In genomic region chr20:19524691-19525090, GRCh38 we compare ENCODE assay signal across 17 cellular contexts.
A peak's percentile ranks its signal among the peaks of the same experiment; 100 is the strongest.
DNase-seq lines count a peak whose midpoint lies in the region; ATAC-seq and TF ChIP-seq lines count a peak whose summit lies in the region.
"Had no signal": no experiment of that assay in that cellular context is flagged by ENCODE, and none has a peak within 500 bp of the region (broad histone marks: within the 10 kb centered on the region; RNA-seq: fewer than 3 reads in every experiment).

No MANE protein-coding gene starts in this region.

- H3K36me3 ChIP-seq in brain microvascular endothelial cell (replicated peaks), result no peaks in the 10 kb centered on the region
- H3K36me3 ChIP-seq: BE2C, BLaER1 had no signal

- ATAC-seq in HG02642 (IDR thresholded peaks at IDR 0.05; ENCODE audit: poor library complexity, unreplicated experiment), result no peak
- ATAC-seq: CD8-positive, alpha-beta T cell had no signal

- TF ChIP-seq CTCF in C4-2B (conservative IDR thresholded peaks at IDR 0.05), result no peak
- TF ChIP-seq CTCF in LNCaP clone FGC (IDR thresholded peaks at IDR 0.05; ENCODE audit: control insufficient read depth, extremely low read depth, insufficient read depth), result no peak
- no peak for TF ChIP-seq CTCF in brain microvascular endothelial cell (IDR thresholded peaks at IDR 0.05; ENCODE audit: low read depth, low read length, missing control alignments)

- H3K27ac ChIP-seq in C4-2B (peak overlapping the region; percentile 83), brain microvascular endothelial cell (no peak overlapping the region)
- H3K27ac ChIP-seq: BLaER1 had no signal

- DNase-seq in NCI-H2029 treated with DMSO at 0.1 percent for 48 hours (lab: John Stamatoyannopoulos, UW), result peak; percentile 10
- DNase-seq in NCI-H2029 (lab: John Stamatoyannopoulos, UW), result no peak
- peak; percentile 94 for DNase-seq in LNCaP clone FGC (ENCODE audit: low read depth)
- no peak for DNase-seq in brain microvascular endothelial cell
- DNase-seq: 8988T; ACHN; BE2C; C1 segment of cervical spinal cord; Caco-2; Calu3; CD4-positive, alpha-beta T cell; CD8-positive, alpha-beta T cell; DMS79 treated with DMSO at 0.1 percent for 48 hours; GF-D8 had no signal

- H3K27me3 ChIP-seq in brain microvascular endothelial cell (replicated peaks), result no peaks in the 10 kb centered on the region
- H3K27me3 ChIP-seq: BE2C, BLaER1 had no signal

- H3K4me3 ChIP-seq in LNCaP clone FGC (ENCODE audit: low read depth, low read length), result no peak overlapping the region
- H3K4me3 ChIP-seq in brain microvascular endothelial cell (ENCODE audit: low read depth, low read length), result no peak overlapping the region
- H3K4me3 ChIP-seq: BLaER1 had no signal

- in situ Hi-C loops in brain microvascular endothelial cell (cut with HindIII; ENCODE audit: low pct_ligation_motif_present, low sequenced_read_pairs), result no loop called here

Comparison
In these comparisons a context has a peak if more than half of its experiments do, and no peak if none do; other contexts are left out.
1. DNase-seq: peak in NCI-H2029 treated with DMSO at 0.1 percent for 48 hours (single experiment) and LNCaP clone FGC (single experiment); none in NCI-H2029 (single experiment) and brain microvascular endothelial cell (single experiment).